Comparison of ENCODE assay signal across 9 cellular contexts in genomic region chr3:196268270-196269163, GRCh38. TPM values are rescaled to one million over a fixed set of nuclear protein-coding genes. Genes with fewer than 3 reads are reported as not detected.
DNase-seq lines count a peak whose midpoint lies in the region; ATAC-seq, FAIRE-seq and TF ChIP-seq lines count a peak whose summit lies in the region.
"Had no signal": no experiment of that assay in that cellular context is flagged by ENCODE, and none has a peak within 500 bp of the region (broad histone marks: within the 10 kb centered on the region; RNA-seq: fewer than 3 reads in every experiment).

No MANE protein-coding gene starts in this region.

- no peak overlapping the region for H4K91ac ChIP-seq in mesenchymal stem cell (ENCODE audit: low read length)

- no peaks in the 10 kb centered on the region for H3K9me3 ChIP-seq in mesenchymal stem cell (ENCODE audit: control insufficient read depth, low read length)

- no peak overlapping the region for H4K8ac ChIP-seq in mesenchymal stem cell (ENCODE audit: low read length)

- peak overlapping the region; percentile 42 for H3K9ac ChIP-seq in mesenchymal stem cell (ENCODE audit: low read length)

- no peak for TF ChIP-seq CTCF in bronchial epithelial cell (IDR thresholded peaks at IDR 0.05; ENCODE audit: insufficient read depth, low read length, severe bottlenecking)

- H3K36me3 ChIP-seq in bronchial epithelial cell (ENCODE audit: control insufficient read depth, insufficient read depth, low read length) (peaks cover 18% of the 10 kb centered on the region), mesenchymal stem cell (ENCODE audit: control insufficient read depth in 1 of 2, insufficient read depth in 2 of 2, low read depth in 1 of 2, low read length in 2 of 2) (peaks cover 31 to 65% of the 10 kb centered on the region in 2 experiments)

- H3K4me2 ChIP-seq in mesenchymal stem cell (ENCODE audit: low read length, poor library complexity, severe bottlenecking): no peak overlapping the region

- no peak overlapping the region for H3K18ac ChIP-seq in mesenchymal stem cell (ENCODE audit: low read depth in 1 of 2, low read length in 2 of 2)

- no peak overlapping the region for H2BK5ac ChIP-seq in mesenchymal stem cell (ENCODE audit: low read depth, low read length, poor library complexity, severe bottlenecking)

- no peak overlapping the region for H3K4ac ChIP-seq in mesenchymal stem cell (ENCODE audit: low read depth in 1 of 2, low read length in 2 of 2)

- FAIRE-seq in GM12891 (lab: Jason Lieb, UNC): no peak
- no peak for FAIRE-seq in bronchial epithelial cell (lab: Jason Lieb, UNC)

- H3K4me1 ChIP-seq in mesenchymal stem cell (ENCODE audit: control insufficient read depth, insufficient read depth, low read depth, low read length): peaks cover 11% of the 10 kb centered on the region

- no peak for TF ChIP-seq POLR2A in GM12891 (IDR thresholded peaks at IDR 0.05; ENCODE audit: low read depth, low read length)

- no peak for DNase-seq in GM12891 (ENCODE audit: insufficient read length, low spot score)
- peak; percentile 57 for DNase-seq in MV-4-11 (lab: John Stamatoyannopoulos, UW)
- peak; percentile 78 for DNase-seq in bronchial epithelial cell (ENCODE audit: low read depth)
- peak; percentile 50 for DNase-seq in mesenchymal stem cell
- DNase-seq in NCI-H446 (lab: John Stamatoyannopoulos, UW): no peak
- DNase-seq: activated naive CD4-positive, alpha-beta T cell treated with anti-CD3 and anti-CD28 coated beads for 36 hours had no signal

- no peak overlapping the region for H2BK120ac ChIP-seq in mesenchymal stem cell (ENCODE audit: low read depth, low read length)

- H3K14ac ChIP-seq in mesenchymal stem cell (ENCODE audit: low read length in 2 of 2): no peak overlapping the region

- H2AFZ ChIP-seq in mesenchymal stem cell (ENCODE audit: low read depth, low read length): no peak overlapping the region

- H2BK15ac ChIP-seq in mesenchymal stem cell (ENCODE audit: low read depth, poor library complexity, severe bottlenecking): no peak overlapping the region

- H2BK12ac ChIP-seq in mesenchymal stem cell (ENCODE audit: low read length in 2 of 2): no peak overlapping the region

- ATAC-seq in HG03097 (IDR thresholded peaks at IDR 0.05; ENCODE audit: low FRiP score, unreplicated experiment) (no peak), GM21529 (IDR thresholded peaks at IDR 0.05; ENCODE audit: unreplicated experiment) (no peak), HG03025 (IDR thresholded peaks at IDR 0.05; ENCODE audit: low FRiP score, unreplicated experiment) (no peak)

- H3K79me1 ChIP-seq in mesenchymal stem cell (replicated peaks; ENCODE audit: low read length, poor library complexity, severe bottlenecking): peaks cover 21% of the 10 kb centered on the region

- over 99% methylated on average over 4 of the region's 9 CpGs for WGBS in mesenchymal stem cell

- no peak overlapping the region for H3K23ac ChIP-seq in mesenchymal stem cell (ENCODE audit: low read length in 2 of 2)

- peak overlapping the region; percentile 20 for H3K27ac ChIP-seq in mesenchymal stem cell (ENCODE audit: low read length, poor library complexity, severe bottlenecking)

- H3K4me3 ChIP-seq in bronchial epithelial cell (ENCODE audit: low read depth, low read length): no peak overlapping the region
- no peak overlapping the region for H3K4me3 ChIP-seq in mesenchymal stem cell (ENCODE audit: insufficient read depth in 1 of 2, low read depth in 1 of 2, low read length in 2 of 2)

- H2AK5ac ChIP-seq in mesenchymal stem cell (ENCODE audit: low read length, severe bottlenecking): no peak overlapping the region

- no peaks in the 10 kb centered on the region for H3K27me3 ChIP-seq in bronchial epithelial cell (ENCODE audit: control insufficient read depth, insufficient read depth, low read length)
- H3K27me3 ChIP-seq in mesenchymal stem cell (ENCODE audit: control insufficient read depth in 1 of 2, insufficient read depth in 1 of 2, low read length in 2 of 2): no peaks in the 10 kb centered on the region

TF ChIP-seq in GM12891, 5 proteins besides CTCF, POLR2A, EP300 and RAD21:
- TF ChIP-seq POU2F2 (IDR thresholded peaks at IDR 0.05; ENCODE audit: low read depth, low read length) (no peak), SPI1 (IDR thresholded peaks at IDR 0.05; ENCODE audit: low read depth, low read length) (peak; percentile 77)

RNA-seq across cellular contexts. Expression of gene PCYT1A, which starts 19.0 kb away (rescaled TPM):
- polyA plus RNA-seq in GM12891 (2012; ENCODE audit: low read depth, missing spikeins): 31.5 TPM
- total RNA-seq in bronchial epithelial cell: 52.9 and 68.9 TPM in 2 replicates
- polyA plus RNA-seq in mesenchymal stem cell (2013, experiment 1 of 2): 61.2 TPM
- polyA plus RNA-seq in mesenchymal stem cell (2013, experiment 2 of 2): 60.2 TPM

RNA-seq across cellular contexts. Expression of gene DYNLT2B, which starts 49.5 kb away (rescaled TPM):
- 37.8 TPM for polyA plus RNA-seq in GM12891 (2012; ENCODE audit: low read depth, missing spikeins)
- 17.1 and 19.7 TPM in 2 replicates for total RNA-seq in bronchial epithelial cell
- polyA plus RNA-seq in mesenchymal stem cell (2013, experiment 1 of 2): 24.1 TPM
- polyA plus RNA-seq in mesenchymal stem cell (2013, experiment 2 of 2): 24.5 TPM

RNA-seq across cellular contexts. Expression of gene SLC51A, which starts 52.2 kb away (rescaled TPM):
- 3.4 TPM for polyA plus RNA-seq in GM12891 (2012; ENCODE audit: low read depth, missing spikeins)
- 0.26 TPM in 1 of 2 replicates, not detected in the other for total RNA-seq in bronchial epithelial cell
- polyA plus RNA-seq in mesenchymal stem cell (2013, experiment 1 of 2): not detected
- not detected for polyA plus RNA-seq in mesenchymal stem cell (2013, experiment 2 of 2)
- total RNA-seq: activated naive CD4-positive, alpha-beta T cell treated with anti-CD3 and anti-CD28 coated beads for 36 hours had no signal

RNA-seq across cellular contexts. Expression of gene ZDHHC19, which starts 57.3 kb away (rescaled TPM):
- polyA plus RNA-seq in GM12891 (2012; ENCODE audit: low read depth, missing spikeins): not detected
- not detected in 2 replicates for total RNA-seq in bronchial epithelial cell
- not detected for polyA plus RNA-seq in mesenchymal stem cell (2013, experiment 1 of 2)
- polyA plus RNA-seq in mesenchymal stem cell (2013, experiment 2 of 2): not detected
- total RNA-seq: activated naive CD4-positive, alpha-beta T cell treated with anti-CD3 and anti-CD28 coated beads for 36 hours had no signal

Comparison
In these comparisons a context has a peak if more than half of its experiments do, and no peak if none do; other contexts are left out.
1. DNase-seq: peak in MV-4-11 (single experiment), bronchial epithelial cell (single experiment) and mesenchymal stem cell (single experiment); none in GM12891 (single experiment) and NCI-H446 (0 of 2).